ENCODE assay signal across 13 cellular contexts in the genomic region with DNA sequence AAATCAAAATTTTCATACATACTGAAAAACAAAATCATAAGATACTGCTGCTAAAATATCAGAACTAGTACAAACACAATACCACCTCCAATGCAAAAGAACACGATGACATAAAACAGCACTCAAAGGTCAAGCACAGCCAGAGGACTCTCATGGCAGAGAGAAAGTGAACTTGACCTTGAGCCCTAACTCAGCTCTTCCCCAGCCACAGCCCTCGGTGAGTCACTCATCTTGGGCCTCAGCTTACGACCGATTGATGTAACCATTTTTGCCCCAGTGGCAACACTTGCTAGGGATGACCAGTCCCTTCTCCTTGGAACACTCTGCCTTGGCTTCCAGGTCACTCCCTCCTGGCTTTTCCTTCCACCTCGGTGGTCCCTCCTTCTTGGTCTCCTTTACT.
DNase-seq lines count a peak whose midpoint lies in the region; ATAC-seq and TF ChIP-seq lines count a peak whose summit lies in the region.
"Had no signal": no experiment of that assay in that cellular context is flagged by ENCODE, and none has a peak within 500 bp of the region (broad histone marks: within the 10 kb centered on the region; RNA-seq: fewer than 3 reads in every experiment).

No MANE protein-coding gene starts in this region.

- H2AFZ ChIP-seq in H9 (ENCODE audit: low read length): no peak overlapping the region

- H3K4me3 Mint-ChIP-seq in naive B cell: no peak overlapping the region
- no peak overlapping the region for H3K4me3 Mint-ChIP-seq in H9
- H3K4me3 Mint-ChIP-seq: stimulated activated naive CD8-positive, alpha-beta T cell treated with anti-CD3 and anti-CD28 coated beads, Interleukin-15, Interleukin-2, amounts not matched to agents 100 ng/mL and 50 ng/mL, for 24 hours had no signal

- H4K8ac ChIP-seq in H9 (replicated peaks; ENCODE audit: insufficient read length, low read depth, low read length): no peak overlapping the region

- no peak overlapping the region for H3K56ac ChIP-seq in H9 (ENCODE audit: insufficient read length, low read depth, low read length)

- H3K4me1 Mint-ChIP-seq in naive B cell (peaks cover 29 to 60% (median 31%) of the 10 kb centered on the region in 3 donors), H9 (peaks cover 11 to 38% of the 10 kb centered on the region in 2 experiments)

- H4K91ac ChIP-seq in H9 (ENCODE audit: insufficient read length, low read depth, low read length): no peak overlapping the region

- no peaks in the 10 kb centered on the region for H3K36me3 ChIP-seq in esophagus muscularis mucosa

- H3K79me2 ChIP-seq in H9 (ENCODE audit: insufficient read depth, low read length): 0 out of 2 replicates have a peak, but pooled peaks cover 3% of the 10 kb centered on the region

- TF ChIP-seq EP300 in esophagus muscularis mucosa (IDR thresholded peaks at IDR 0.05): no peak

- no peak overlapping the region for H2AK5ac ChIP-seq in H9 (ENCODE audit: insufficient read length, low read length)

- no peak for TF ChIP-seq POLR2A in esophagus muscularis mucosa (IDR thresholded peaks at IDR 0.05; ENCODE audit: low read depth)

- no peak overlapping the region for H2BK12ac ChIP-seq in H9 (ENCODE audit: insufficient read length, low read depth, low read length)

- no peak overlapping the region for H4K5ac ChIP-seq in H9 (ENCODE audit: insufficient read length, low read depth, low read length)

- no peak overlapping the region for H3K4me2 ChIP-seq in H9 (ENCODE audit: insufficient read depth, insufficient read length, low read length)

- no peak overlapping the region for H3K23ac ChIP-seq in H9 (ENCODE audit: insufficient read length, low read depth, low read length)

- H3K27ac ChIP-seq in AG04450 (ENCODE audit: low read depth, low read length) (peak overlapping the region; percentile 33), esophagus muscularis mucosa (replicated peaks in 1 of 4) (peak overlapping the region in 1 of 4 donors; percentile 77), H9 (ENCODE audit: insufficient read length, low read depth, low read length) (no peak overlapping the region)
- H3K27ac ChIP-seq: spleen had no signal

- 77% methylated on average over 5 of the region's 5 CpGs for WGBS in esophagus muscularis mucosa
- no CpG with 5 or more reads among the region's 5 CpGs for WGBS in H9 (ENCODE audit: extremely low coverage, insufficient read length, low lambda C conversion rate)

- ATAC-seq in naive B cell (ENCODE audit: low read depth in 2 of 2): no peak
- no peak for ATAC-seq in HG03442 (IDR thresholded peaks at IDR 0.05; ENCODE audit: unreplicated experiment)

- no peak overlapping the region for H2BK15ac ChIP-seq in H9 (ENCODE audit: low read depth, low read length)

- DNase-seq in AG04450 (ENCODE audit: low read depth, low spot score) (no peak), MV-4-11 (lab: John Stamatoyannopoulos, UW) (peak; percentile 31), esophagus muscularis mucosa (ENCODE audit: extremely low spot score) (peak; percentile 92), naive B cell (no peak), H9 (no peak), occipital lobe (lab: John Stamatoyannopoulos, UW) (no peak), islet precursor cell (no peak)
- DNase-seq: activated T-cell treated with anti-CD3 and anti-CD28 coated beads, Interleukin-2, amount 50 U/mL, for 1 hour; C1 segment of cervical spinal cord; spleen; T-helper 2 cell had no signal

- no peak overlapping the region for H3K18ac ChIP-seq in H9 (ENCODE audit: insufficient read length, low read depth, low read length)

- H4K20me1 ChIP-seq in H9 (ENCODE audit: control insufficient read depth, insufficient read depth, insufficient read length): no peaks in the 10 kb centered on the region

- no peaks in the 10 kb centered on the region for H3K23me2 ChIP-seq in H9 (ENCODE audit: insufficient read length, low read depth, low read length, poor library complexity, severe bottlenecking)

- intact Hi-C loops in esophagus muscularis mucosa (cut with DNase I): no loop called here

- H3K4me3 ChIP-seq in AG04450 (ENCODE audit: low read depth, low read length) (no peak overlapping the region), esophagus muscularis mucosa (no peak overlapping the region)
- H3K4me3 ChIP-seq: spleen had no signal

- no peak overlapping the region for H3T11ph ChIP-seq in H9 (ENCODE audit: low read length)

- H3K9ac ChIP-seq in H9 (ENCODE audit: extremely low read depth, insufficient read length, low read length): no peak overlapping the region

- no peak overlapping the region for H3K14ac ChIP-seq in H9 (ENCODE audit: insufficient read depth, low read length)

- H3K27me3 ChIP-seq in AG04450 (ENCODE audit: control insufficient read depth, insufficient read depth, low read length): no peaks in the 10 kb centered on the region
- H3K27me3 ChIP-seq in esophagus muscularis mucosa: no peaks in the 10 kb centered on the region
- no peaks in the 10 kb centered on the region for H3K27me3 ChIP-seq in H9 (ENCODE audit: insufficient read depth, low read length)
- H3K27me3 ChIP-seq: spleen had no signal

- H2BK120ac ChIP-seq in H9 (ENCODE audit: low read depth, low read length, poor library complexity, severe bottlenecking): no peak overlapping the region

- no peaks in the 10 kb centered on the region for H3K9me3 ChIP-seq in AG04450 (ENCODE audit: control insufficient read depth, insufficient read depth, low read length)
- no peaks in the 10 kb centered on the region for H3K9me3 ChIP-seq in esophagus muscularis mucosa
- H3K9me3 ChIP-seq in H9 (ENCODE audit: control insufficient read depth, low read depth, low read length): no peaks in the 10 kb centered on the region
- H3K9me3 ChIP-seq: spleen had no signal

- TF ChIP-seq CTCF in AG04450 (IDR thresholded peaks at IDR 0.05; ENCODE audit: low read depth, low read length): no peak
- no peak for TF ChIP-seq CTCF in esophagus muscularis mucosa (IDR thresholded peaks at IDR 0.05)
- no peak for TF ChIP-seq CTCF in H9 (conservative IDR thresholded peaks at IDR 0.05)

- POLR2A ChIA-PET in AG04450 (lab: Yijun Ruan, JAX): no interaction called here

- no peaks in the 10 kb centered on the region for H3K79me1 ChIP-seq in H9 (ENCODE audit: insufficient read depth, low read depth, low read length, poor library complexity, severe bottlenecking)

- H3K27me3 Mint-ChIP-seq in naive B cell (no peaks in the 10 kb centered on the region), H9 (ENCODE audit: low read depth) (no peaks in the 10 kb centered on the region)
- H3K27me3 Mint-ChIP-seq: stimulated activated naive CD8-positive, alpha-beta T cell treated with anti-CD3 and anti-CD28 coated beads, Interleukin-15, Interleukin-2, amounts not matched to agents 100 ng/mL and 50 ng/mL, for 24 hours had no signal

- H3K9me3 Mint-ChIP-seq in naive B cell: no peaks in the 10 kb centered on the region
- H3K9me3 Mint-ChIP-seq in H9: no peaks in the 10 kb centered on the region
- H3K9me3 Mint-ChIP-seq: stimulated activated naive CD8-positive, alpha-beta T cell treated with anti-CD3 and anti-CD28 coated beads, Interleukin-15, Interleukin-2, amounts not matched to agents 100 ng/mL and 50 ng/mL, for 24 hours had no signal

- H3K4me1 ChIP-seq in esophagus muscularis mucosa: peaks cover 36 to 89% (median 67%) of the 10 kb centered on the region in 4 donors
- H3K4me1 ChIP-seq in H9 (ENCODE audit: insufficient read depth, low read length): peaks cover 5% of the 10 kb centered on the region; the same call in 1 of the 2 replicates

- H2BK5ac ChIP-seq in H9 (ENCODE audit: insufficient read length, low read length): no peak overlapping the region

- H3K36me3 Mint-ChIP-seq in naive B cell: peaks cover 11% of the 10 kb centered on the region in 2 donors
- no peaks in the 10 kb centered on the region for H3K36me3 Mint-ChIP-seq in H9 (ENCODE audit: insufficient read depth in 1 of 3, low read depth in 3 of 3)

- H2BK20ac ChIP-seq in H9 (ENCODE audit: low read depth, low read length, poor library complexity, severe bottlenecking): no peak overlapping the region

- peak overlapping the region in 5 of 6 donors; percentile 9 to 84 (median 47) for H3K27ac Mint-ChIP-seq in naive B cell
- peak overlapping the region in 1 of 3 experiments; percentile 42; a peak in 2 of 7 replicates for H3K27ac Mint-ChIP-seq in H9
- H3K27ac Mint-ChIP-seq: stimulated activated naive CD8-positive, alpha-beta T cell treated with anti-CD3 and anti-CD28 coated beads, Interleukin-15, Interleukin-2, amounts not matched to agents 100 ng/mL and 50 ng/mL, for 24 hours had no signal

- no peak overlapping the region for H3K4ac ChIP-seq in H9 (ENCODE audit: low read depth, low read length)

- CTCF ChIA-PET in AG04450 (lab: Charles Lee): interaction anchor here (1.8 kb wide), 1 partner anchor 10 kb away, joined by 11 read pairs; no protein-coding TSS in a partner anchor

Comparison
In these comparisons a context has a peak if more than half of its experiments do, and no peak if none do; other contexts are left out.
1. DNase-seq: peak in MV-4-11 (single experiment) and esophagus muscularis mucosa (single experiment); none in AG04450 (single experiment), naive B cell (single experiment), H9 (single experiment), occipital lobe (single experiment) and islet precursor cell (single experiment).